8 cellular contexts compared by ENCODE assay signal in genomic region chr10:90148121-90148855, GRCh38.
DNase-seq lines count a peak whose midpoint lies in the region; ATAC-seq and TF ChIP-seq lines count a peak whose summit lies in the region.

No MANE protein-coding gene starts in this region.

- intact Hi-C loops in adrenal gland (cut with DNase I) = loop anchor here in 1 of 2 donors (10.0 kb wide), 1 partner anchor 447 kb away; no protein-coding TSS in a partner anchor
- intact Hi-C loops in lower lobe of right lung (cut with DNase I) = no loop called here

- H3K4me1 ChIP-seq in DND-41 (ENCODE audit: insufficient read depth, low read length) (no peaks in the 10 kb centered on the region), adrenal gland (replicated peaks in 1 of 2) (no peaks in the 10 kb centered on the region), lower lobe of right lung (no peaks in the 10 kb centered on the region)

- no peak overlapping the region for H2AFZ ChIP-seq in DND-41 (ENCODE audit: low read depth, low read length)

- H3K9ac ChIP-seq in DND-41 (ENCODE audit: low read depth, low read length) = no peak overlapping the region

- H3K79me2 ChIP-seq in DND-41 (ENCODE audit: insufficient read depth, low read length) = no peaks in the 10 kb centered on the region

- ATAC-seq in DND-41 (ENCODE audit: insufficient read depth, low read depth) (no peak; the same call in 2 of the 3 replicates), lower lobe of right lung (no peak), GM21786 (IDR thresholded peaks at IDR 0.05; ENCODE audit: unreplicated experiment) (no peak)

- TF ChIP-seq CTCF in DND-41 (IDR thresholded peaks at IDR 0.05; ENCODE audit: borderline replicate concordance, extremely low read depth, low read length, poor library complexity, severe bottlenecking) (peak; percentile 49), adrenal gland (IDR thresholded peaks at IDR 0.05) (peak; percentile 28 to 54 (median 47)), lower lobe of right lung (IDR thresholded peaks at IDR 0.05) (peak; percentile 31)

- TF ChIP-seq POLR2A in adrenal gland (IDR thresholded peaks at IDR 0.05) = no peak

- H3K27me3 ChIP-seq in DND-41 (ENCODE audit: insufficient read depth, low read length, poor library complexity) (no peaks in the 10 kb centered on the region), adrenal gland (no peaks in the 10 kb centered on the region), lower lobe of right lung (ENCODE audit: low read depth) (no peaks in the 10 kb centered on the region)

- WGBS in adrenal gland, 4 donors = 62 to 77% (median 71%) methylated on average over 6 of the region's 6 CpGs

- no peak overlapping the region for H3K4me2 ChIP-seq in DND-41 (ENCODE audit: insufficient read depth, low read length)

- H3K4me3 ChIP-seq in DND-41 (ENCODE audit: low read depth in 1 of 2, low read length in 2 of 2) = no peak overlapping the region
- H3K4me3 ChIP-seq in adrenal gland = no peak overlapping the region
- H3K4me3 ChIP-seq in lower lobe of right lung = no peak overlapping the region

- H4K20me1 ChIP-seq in DND-41 (ENCODE audit: insufficient read depth, low read length) = no peaks in the 10 kb centered on the region

- H3K9me3 ChIP-seq in DND-41 (ENCODE audit: insufficient read depth, low read length, severe bottlenecking) = no peaks in the 10 kb centered on the region
- no peaks in the 10 kb centered on the region for H3K9me3 ChIP-seq in adrenal gland (replicated peaks in 1 of 3)
- H3K9me3 ChIP-seq in lower lobe of right lung = no peaks in the 10 kb centered on the region

- DNase-seq in DND-41 (no peak), Kasumi-1 (lab: John Stamatoyannopoulos, UW) (peak; percentile 54 to 83), adrenal gland (no peak), lower lobe of right lung (no peak), cerebellar nuclear complex (lab: John Stamatoyannopoulos, UW) (no peak)
- no peak for DNase-seq in stimulated activated CD4-positive, alpha-beta T cell treated with anti-CD3 and anti-CD28 coated beads, Interleukin-15, amount 100 ng/mL, for 24 hours
- no peak for DNase-seq in stimulated activated CD8-positive, alpha-beta memory T cell treated with anti-CD3 and anti-CD28 coated beads, Interleukin-4, amount 100 ng/mL, for 48 hours

- H3K36me3 ChIP-seq in DND-41 (ENCODE audit: insufficient read depth, low read length) = no peaks in the 10 kb centered on the region
- no peaks in the 10 kb centered on the region for H3K36me3 ChIP-seq in adrenal gland (replicated peaks in 1 of 2)
- no peaks in the 10 kb centered on the region for H3K36me3 ChIP-seq in lower lobe of right lung

- H3K27ac ChIP-seq in DND-41 (ENCODE audit: low read length) (no peak overlapping the region), adrenal gland (no peak overlapping the region), lower lobe of right lung (no peak overlapping the region)

Comparison
In these comparisons a context has a peak if more than half of its experiments do, and no peak if none do; other contexts are left out.
1. DNase-seq: peak in Kasumi-1 (2 of 2); none in DND-41 (single experiment), adrenal gland (0 of 7), lower lobe of right lung (single experiment), stimulated activated CD4-positive, alpha-beta T cell treated with anti-CD3 and anti-CD28 coated beads, Interleukin-15, amount 100 ng/mL, for 24 hours (single experiment), cerebellar nuclear complex (0 of 2) and stimulated activated CD8-positive, alpha-beta memory T cell treated with anti-CD3 and anti-CD28 coated beads, Interleukin-4, amount 100 ng/mL, for 48 hours (single experiment).
2. Peak in every context shown above with its lines, with median percentiles within 50 percentile points of each other: CTCF ChIP-seq.